1 cellular context compared by ENCODE assay signal in the genomic region with DNA sequence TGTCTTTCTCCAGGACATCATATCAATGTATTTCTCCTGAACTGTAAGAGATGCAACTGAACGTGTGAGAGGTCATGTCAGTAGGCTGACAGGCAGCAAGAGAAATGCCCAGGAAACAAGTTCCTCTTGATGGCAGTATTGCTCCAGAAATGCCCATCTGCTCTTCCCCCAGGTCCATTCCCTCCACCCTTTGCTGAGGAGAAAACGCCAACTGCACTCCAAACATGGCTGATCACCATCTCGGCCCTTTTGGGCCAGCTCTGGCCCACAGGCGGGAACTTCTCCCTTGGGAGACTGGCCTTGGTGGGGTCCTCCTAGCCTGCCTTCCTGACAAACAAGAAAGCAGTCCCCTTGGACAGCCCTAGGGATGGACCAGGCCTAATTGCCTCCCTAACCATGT.
TF ChIP-seq lines count a peak whose summit lies in the region.

No MANE protein-coding gene starts in this region.

TF ChIP-seq in WTC11, 78 proteins besides CTCF, POLR2A, EP300 and RAD21 (continued from another document):
- TF ChIP-seq, protein P1, sequence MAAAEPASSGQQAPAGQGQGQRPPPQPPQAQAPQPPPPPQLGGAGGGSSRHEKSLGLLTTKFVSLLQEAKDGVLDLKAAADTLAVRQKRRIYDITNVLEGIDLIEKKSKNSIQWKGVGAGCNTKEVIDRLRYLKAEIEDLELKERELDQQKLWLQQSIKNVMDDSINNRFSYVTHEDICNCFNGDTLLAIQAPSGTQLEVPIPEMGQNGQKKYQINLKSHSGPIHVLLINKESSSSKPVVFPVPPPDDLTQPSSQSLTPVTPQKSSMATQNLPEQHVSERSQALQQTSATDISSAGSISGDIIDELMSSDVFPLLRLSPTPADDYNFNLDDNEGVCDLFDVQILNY (CRISPR knock-in tag; IDR thresholded peaks at IDR 0.05) = no peak
- TF ChIP-seq, protein P2, sequence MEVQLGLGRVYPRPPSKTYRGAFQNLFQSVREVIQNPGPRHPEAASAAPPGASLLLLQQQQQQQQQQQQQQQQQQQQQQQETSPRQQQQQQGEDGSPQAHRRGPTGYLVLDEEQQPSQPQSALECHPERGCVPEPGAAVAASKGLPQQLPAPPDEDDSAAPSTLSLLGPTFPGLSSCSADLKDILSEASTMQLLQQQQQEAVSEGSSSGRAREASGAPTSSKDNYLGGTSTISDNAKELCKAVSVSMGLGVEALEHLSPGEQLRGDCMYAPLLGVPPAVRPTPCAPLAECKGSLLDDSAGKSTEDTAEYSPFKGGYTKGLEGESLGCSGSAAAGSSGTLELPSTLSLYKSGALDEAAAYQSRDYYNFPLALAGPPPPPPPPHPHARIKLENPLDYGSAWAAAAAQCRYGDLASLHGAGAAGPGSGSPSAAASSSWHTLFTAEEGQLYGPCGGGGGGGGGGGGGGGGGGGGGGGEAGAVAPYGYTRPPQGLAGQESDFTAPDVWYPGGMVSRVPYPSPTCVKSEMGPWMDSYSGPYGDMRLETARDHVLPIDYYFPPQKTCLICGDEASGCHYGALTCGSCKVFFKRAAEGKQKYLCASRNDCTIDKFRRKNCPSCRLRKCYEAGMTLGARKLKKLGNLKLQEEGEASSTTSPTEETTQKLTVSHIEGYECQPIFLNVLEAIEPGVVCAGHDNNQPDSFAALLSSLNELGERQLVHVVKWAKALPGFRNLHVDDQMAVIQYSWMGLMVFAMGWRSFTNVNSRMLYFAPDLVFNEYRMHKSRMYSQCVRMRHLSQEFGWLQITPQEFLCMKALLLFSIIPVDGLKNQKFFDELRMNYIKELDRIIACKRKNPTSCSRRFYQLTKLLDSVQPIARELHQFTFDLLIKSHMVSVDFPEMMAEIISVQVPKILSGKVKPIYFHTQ (CRISPR knock-in tag; IDR thresholded peaks at IDR 0.05) = no peak
- TF ChIP-seq, protein P3, sequence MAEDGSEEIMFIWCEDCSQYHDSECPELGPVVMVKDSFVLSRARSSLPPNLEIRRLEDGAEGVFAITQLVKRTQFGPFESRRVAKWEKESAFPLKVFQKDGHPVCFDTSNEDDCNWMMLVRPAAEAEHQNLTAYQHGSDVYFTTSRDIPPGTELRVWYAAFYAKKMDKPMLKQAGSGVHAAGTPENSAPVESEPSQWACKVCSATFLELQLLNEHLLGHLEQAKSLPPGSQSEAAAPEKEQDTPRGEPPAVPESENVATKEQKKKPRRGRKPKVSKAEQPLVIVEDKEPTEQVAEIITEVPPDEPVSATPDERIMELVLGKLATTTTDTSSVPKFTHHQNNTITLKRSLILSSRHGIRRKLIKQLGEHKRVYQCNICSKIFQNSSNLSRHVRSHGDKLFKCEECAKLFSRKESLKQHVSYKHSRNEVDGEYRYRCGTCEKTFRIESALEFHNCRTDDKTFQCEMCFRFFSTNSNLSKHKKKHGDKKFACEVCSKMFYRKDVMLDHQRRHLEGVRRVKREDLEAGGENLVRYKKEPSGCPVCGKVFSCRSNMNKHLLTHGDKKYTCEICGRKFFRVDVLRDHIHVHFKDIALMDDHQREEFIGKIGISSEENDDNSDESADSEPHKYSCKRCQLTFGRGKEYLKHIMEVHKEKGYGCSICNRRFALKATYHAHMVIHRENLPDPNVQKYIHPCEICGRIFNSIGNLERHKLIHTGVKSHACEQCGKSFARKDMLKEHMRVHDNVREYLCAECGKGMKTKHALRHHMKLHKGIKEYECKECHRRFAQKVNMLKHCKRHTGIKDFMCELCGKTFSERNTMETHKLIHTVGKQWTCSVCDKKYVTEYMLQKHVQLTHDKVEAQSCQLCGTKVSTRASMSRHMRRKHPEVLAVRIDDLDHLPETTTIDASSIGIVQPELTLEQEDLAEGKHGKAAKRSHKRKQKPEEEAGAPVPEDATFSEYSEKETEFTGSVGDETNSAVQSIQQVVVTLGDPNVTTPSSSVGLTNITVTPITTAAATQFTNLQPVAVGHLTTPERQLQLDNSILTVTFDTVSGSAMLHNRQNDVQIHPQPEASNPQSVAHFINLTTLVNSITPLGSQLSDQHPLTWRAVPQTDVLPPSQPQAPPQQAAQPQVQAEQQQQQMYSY (CRISPR knock-in tag; IDR thresholded peaks at IDR 0.05) = no peak
- TF ChIP-seq OVOL2 (CRISPR knock-in tag; IDR thresholded peaks at IDR 0.05; ENCODE audit: borderline replicate concordance) = no peak
- TF ChIP-seq, protein P4, sequence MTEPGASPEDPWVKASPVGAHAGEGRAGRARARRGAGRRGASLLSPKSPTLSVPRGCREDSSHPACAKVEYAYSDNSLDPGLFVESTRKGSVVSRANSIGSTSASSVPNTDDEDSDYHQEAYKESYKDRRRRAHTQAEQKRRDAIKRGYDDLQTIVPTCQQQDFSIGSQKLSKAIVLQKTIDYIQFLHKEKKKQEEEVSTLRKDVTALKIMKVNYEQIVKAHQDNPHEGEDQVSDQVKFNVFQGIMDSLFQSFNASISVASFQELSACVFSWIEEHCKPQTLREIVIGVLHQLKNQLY (CRISPR knock-in tag; IDR thresholded peaks at IDR 0.05) = no peak
- TF ChIP-seq, protein P5, sequence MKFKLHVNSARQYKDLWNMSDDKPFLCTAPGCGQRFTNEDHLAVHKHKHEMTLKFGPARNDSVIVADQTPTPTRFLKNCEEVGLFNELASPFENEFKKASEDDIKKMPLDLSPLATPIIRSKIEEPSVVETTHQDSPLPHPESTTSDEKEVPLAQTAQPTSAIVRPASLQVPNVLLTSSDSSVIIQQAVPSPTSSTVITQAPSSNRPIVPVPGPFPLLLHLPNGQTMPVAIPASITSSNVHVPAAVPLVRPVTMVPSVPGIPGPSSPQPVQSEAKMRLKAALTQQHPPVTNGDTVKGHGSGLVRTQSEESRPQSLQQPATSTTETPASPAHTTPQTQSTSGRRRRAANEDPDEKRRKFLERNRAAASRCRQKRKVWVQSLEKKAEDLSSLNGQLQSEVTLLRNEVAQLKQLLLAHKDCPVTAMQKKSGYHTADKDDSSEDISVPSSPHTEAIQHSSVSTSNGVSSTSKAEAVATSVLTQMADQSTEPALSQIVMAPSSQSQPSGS (CRISPR knock-in tag; IDR thresholded peaks at IDR 0.05; ENCODE audit: borderline replicate concordance, low read depth) = no peak
- no peak for TF ChIP-seq KAT7 (CRISPR knock-in tag; IDR thresholded peaks at IDR 0.05; ENCODE audit: borderline replicate concordance)
- TF ChIP-seq, protein P6, sequence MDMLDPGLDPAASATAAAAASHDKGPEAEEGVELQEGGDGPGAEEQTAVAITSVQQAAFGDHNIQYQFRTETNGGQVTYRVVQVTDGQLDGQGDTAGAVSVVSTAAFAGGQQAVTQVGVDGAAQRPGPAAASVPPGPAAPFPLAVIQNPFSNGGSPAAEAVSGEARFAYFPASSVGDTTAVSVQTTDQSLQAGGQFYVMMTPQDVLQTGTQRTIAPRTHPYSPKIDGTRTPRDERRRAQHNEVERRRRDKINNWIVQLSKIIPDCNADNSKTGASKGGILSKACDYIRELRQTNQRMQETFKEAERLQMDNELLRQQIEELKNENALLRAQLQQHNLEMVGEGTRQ (CRISPR knock-in tag; IDR thresholded peaks at IDR 0.05) = no peak
